Comparison of ENCODE assay signal across 22 cellular contexts in genomic region chr3:18810306-18810661, GRCh38.
A peak's percentile ranks its signal among the peaks of the same experiment; 100 is the strongest.
DNase-seq lines count a peak whose midpoint lies in the region; ATAC-seq and TF ChIP-seq lines count a peak whose summit lies in the region.
"Had no signal": no experiment of that assay in that cellular context is flagged by ENCODE, and none has a peak within 500 bp of the region (broad histone marks: within the 10 kb centered on the region; RNA-seq: fewer than 3 reads in every experiment).

No MANE protein-coding gene starts in this region.

- H3K36me3 ChIP-seq in mammary epithelial cell (ENCODE audit: insufficient read depth, low read length): no peaks in the 10 kb centered on the region

- in situ Hi-C loops in mammary epithelial cell (cut with MboI; ENCODE audit: low sequenced_read_pairs in 2 of 2): no loop called here

- no peaks in the 10 kb centered on the region for H3K9me3 ChIP-seq in mammary epithelial cell (replicated peaks; ENCODE audit: insufficient read depth, low read length)
- H3K9me3 ChIP-seq: A549 had no signal

- no peak overlapping the region for H3K4me3 ChIP-seq in mammary epithelial cell (replicated peaks in 1 of 3; ENCODE audit: insufficient read depth in 1 of 3, low read depth in 2 of 3, low read length in 3 of 3)
- H3K4me3 ChIP-seq: A549 had no signal

- H3K79me2 ChIP-seq in mammary epithelial cell (ENCODE audit: insufficient read depth, low read length): no peaks in the 10 kb centered on the region

- POLR2A ChIA-PET in activated CD8-positive, alpha-beta T cell treated with anti-CD3 and anti-CD28 coated beads for 36 hours (lab: Charles Lee): interaction anchor here (1.4 kb wide), 1 partner anchor 18 kb away, joined by 3 read pairs; no protein-coding TSS in a partner anchor
- POLR2A ChIA-PET in activated CD8-positive, alpha-beta T cell treated with anti-CD3 and anti-CD28 coated beads, Interleukin-2, amount 10 ng/mL, durations not matched to agents 7 days and 5 days (lab: Charles Lee): no interaction called here
- POLR2A ChIA-PET in MCF 10A (lab: Yijun Ruan, JAX): no interaction called here

- H3K4me1 Mint-ChIP-seq in activated CD8-positive, alpha-beta T cell treated with anti-CD3 and anti-CD28 coated beads for 36 hours (ENCODE audit: low read depth): peaks cover 29% of the 10 kb centered on the region
- H3K4me1 Mint-ChIP-seq in activated CD8-positive, alpha-beta T cell treated with anti-CD3 and anti-CD28 coated beads, Interleukin-2, amount 10 ng/mL, durations not matched to agents 7 days and 5 days (ENCODE audit: low read depth): peaks cover 4% of the 10 kb centered on the region
- H3K4me1 Mint-ChIP-seq in MCF 10A (ENCODE audit: insufficient read depth, unreplicated experiment) (peaks cover 49% of the 10 kb centered on the region), progenitor cell of endocrine pancreas (ENCODE audit: low read depth) (no peaks in the 10 kb centered on the region)
- peaks cover 13% of the 10 kb centered on the region for H3K4me1 Mint-ChIP-seq in activated T-helper 2 cell treated with anti-CD3 and anti-CD28 coated beads, Interferon-gamma antibody, Interleukin-2, Interleukin-4, amounts not matched to agents 10 μg/mL and 5 μg/mL and 100 μg/mL, durations not matched to agents 14 hours and 24 hours and 36 hours (ENCODE audit: low read depth)
- H3K4me1 Mint-ChIP-seq: B cell had no signal

- H3K4me1 ChIP-seq in mammary epithelial cell (ENCODE audit: insufficient read depth, low read length): no peaks in the 10 kb centered on the region
- H3K4me1 ChIP-seq: A549 had no signal

- CTCF ChIA-PET in activated CD8-positive, alpha-beta T cell treated with anti-CD3 and anti-CD28 coated beads for 36 hours (lab: Charles Lee): interaction anchor here (1.8 kb wide), 1 partner anchor 13 kb away, joined by 4 read pairs; no protein-coding TSS in a partner anchor
- CTCF ChIA-PET in activated CD8-positive, alpha-beta T cell treated with anti-CD3 and anti-CD28 coated beads, Interleukin-2, amount 10 ng/mL, durations not matched to agents 7 days and 5 days (lab: Charles Lee): no interaction called here
- CTCF ChIA-PET in MCF 10A (lab: Yijun Ruan, JAX): interaction anchor here (0.6 kb wide), 1 partner anchor 8 kb away, joined by 4 read pairs; no protein-coding TSS in a partner anchor
- CTCF ChIA-PET in mammary epithelial cell (lab: Charles Lee; ENCODE audit: low non-redundant PET): no interaction called here

- no peak overlapping the region for H3K9ac ChIP-seq in mammary epithelial cell (ENCODE audit: insufficient read depth, low read length)
- H3K9ac ChIP-seq: KMS-11 had no signal

- H4K20me1 ChIP-seq in mammary epithelial cell (ENCODE audit: insufficient read depth, low read length): no peaks in the 10 kb centered on the region

- no CpG with 5 or more reads among the region's 1 CpG for whole genome bisulfite sequencing in mammary epithelial cell (ENCODE audit: low coverage, missing lambda C conversion rate)

- no peak overlapping the region for H3K4me3 Mint-ChIP-seq in activated CD8-positive, alpha-beta T cell treated with anti-CD3 and anti-CD28 coated beads for 36 hours
- no peak overlapping the region for H3K4me3 Mint-ChIP-seq in activated CD8-positive, alpha-beta T cell treated with anti-CD3 and anti-CD28 coated beads, Interleukin-2, amount 10 ng/mL, durations not matched to agents 7 days and 5 days
- H3K4me3 Mint-ChIP-seq in MCF 10A (ENCODE audit: unreplicated experiment) (no peak overlapping the region), progenitor cell of endocrine pancreas (ENCODE audit: low read depth) (no peak overlapping the region)
- no peak overlapping the region for H3K4me3 Mint-ChIP-seq in activated T-helper 2 cell treated with anti-CD3 and anti-CD28 coated beads, Interferon-gamma antibody, Interleukin-2, Interleukin-4, amounts not matched to agents 10 μg/mL and 5 μg/mL and 100 μg/mL, durations not matched to agents 14 hours and 24 hours and 36 hours (ENCODE audit: low read depth)
- H3K4me3 Mint-ChIP-seq: B cell had no signal

- H3K9me3 Mint-ChIP-seq in activated CD8-positive, alpha-beta T cell treated with anti-CD3 and anti-CD28 coated beads for 36 hours: no peaks in the 10 kb centered on the region
- no peaks in the 10 kb centered on the region for H3K9me3 Mint-ChIP-seq in activated CD8-positive, alpha-beta T cell treated with anti-CD3 and anti-CD28 coated beads, Interleukin-2, amount 10 ng/mL, durations not matched to agents 7 days and 5 days (ENCODE audit: insufficient read depth)
- H3K9me3 Mint-ChIP-seq in MCF 10A (ENCODE audit: unreplicated experiment): no peaks in the 10 kb centered on the region
- H3K9me3 Mint-ChIP-seq in activated T-helper 2 cell treated with anti-CD3 and anti-CD28 coated beads, Interferon-gamma antibody, Interleukin-2, Interleukin-4, amounts not matched to agents 10 μg/mL and 5 μg/mL and 100 μg/mL, durations not matched to agents 14 hours and 24 hours and 36 hours: no peaks in the 10 kb centered on the region
- H3K9me3 Mint-ChIP-seq in progenitor cell of endocrine pancreas (ENCODE audit: low read depth): no peaks in the 10 kb centered on the region

- intact Hi-C loops in activated CD8-positive, alpha-beta T cell treated with anti-CD3 and anti-CD28 coated beads for 36 hours (cut with micrococcal nuclease): no loop called here
- intact Hi-C loops in MCF 10A (cut with micrococcal nuclease): no loop called here
- intact Hi-C loops in mammary epithelial cell (cut with micrococcal nuclease): no loop called here
- intact Hi-C loops in activated T-helper 2 cell treated with anti-CD3 and anti-CD28 coated beads, Interferon-gamma antibody, Interleukin-2, Interleukin-4, amounts not matched to agents 10 μg/mL and 5 μg/mL and 100 μg/mL, durations not matched to agents 14 hours and 24 hours and 36 hours (cut with micrococcal nuclease): no loop called here

- H3K27me3 ChIP-seq in mammary epithelial cell (ENCODE audit: insufficient read depth, low read length): no peaks in the 10 kb centered on the region

- no peaks in the 10 kb centered on the region for H3K27me3 Mint-ChIP-seq in activated CD8-positive, alpha-beta T cell treated with anti-CD3 and anti-CD28 coated beads for 36 hours
- no peaks in the 10 kb centered on the region for H3K27me3 Mint-ChIP-seq in activated CD8-positive, alpha-beta T cell treated with anti-CD3 and anti-CD28 coated beads, Interleukin-2, amount 10 ng/mL, durations not matched to agents 7 days and 5 days (ENCODE audit: low read depth)
- H3K27me3 Mint-ChIP-seq in MCF 10A (ENCODE audit: insufficient read depth, unreplicated experiment) (no peaks in the 10 kb centered on the region), progenitor cell of endocrine pancreas (no peaks in the 10 kb centered on the region)
- H3K27me3 Mint-ChIP-seq in activated T-helper 2 cell treated with anti-CD3 and anti-CD28 coated beads, Interferon-gamma antibody, Interleukin-2, Interleukin-4, amounts not matched to agents 10 μg/mL and 5 μg/mL and 100 μg/mL, durations not matched to agents 14 hours and 24 hours and 36 hours (ENCODE audit: low read depth): no peaks in the 10 kb centered on the region

- no peak overlapping the region for H3K27ac ChIP-seq in mammary epithelial cell (ENCODE audit: insufficient read depth, low read depth, low read length)
- H3K27ac ChIP-seq: A549, KMS-11 had no signal

- no TSS peak for BruUV-seq in MCF 10A (replicated peaks; lab: Mats Ljungman, UMichigan)
- no TSS peak for BruUV-seq in mammary epithelial cell (replicated peaks; lab: Mats Ljungman, UMichigan)

- H3K4me2 ChIP-seq in mammary epithelial cell (ENCODE audit: insufficient read depth, low read depth, low read length): no peak overlapping the region
- H3K4me2 ChIP-seq: A549, KMS-11 had no signal

- no peaks in the 10 kb centered on the region for H3K36me3 Mint-ChIP-seq in activated CD8-positive, alpha-beta T cell treated with anti-CD3 and anti-CD28 coated beads for 36 hours (ENCODE audit: low read depth)
- no peaks in the 10 kb centered on the region for H3K36me3 Mint-ChIP-seq in activated CD8-positive, alpha-beta T cell treated with anti-CD3 and anti-CD28 coated beads, Interleukin-2, amount 10 ng/mL, durations not matched to agents 7 days and 5 days (ENCODE audit: low read depth)
- H3K36me3 Mint-ChIP-seq in MCF 10A (ENCODE audit: insufficient read depth, unreplicated experiment) (no peaks in the 10 kb centered on the region), progenitor cell of endocrine pancreas (ENCODE audit: insufficient read depth) (no peaks in the 10 kb centered on the region)
- H3K36me3 Mint-ChIP-seq in activated T-helper 2 cell treated with anti-CD3 and anti-CD28 coated beads, Interferon-gamma antibody, Interleukin-2, Interleukin-4, amounts not matched to agents 10 μg/mL and 5 μg/mL and 100 μg/mL, durations not matched to agents 14 hours and 24 hours and 36 hours (ENCODE audit: low read depth): no peaks in the 10 kb centered on the region

- no peak for DNase-seq in activated CD8-positive, alpha-beta T cell treated with anti-CD3 and anti-CD28 coated beads for 36 hours
- DNase-seq in activated CD8-positive, alpha-beta T cell treated with anti-CD3 and anti-CD28 coated beads, Interleukin-2, amount 10 ng/mL, durations not matched to agents 7 days and 5 days: no peak
- no peak for DNase-seq in MCF 10A (ENCODE audit: unreplicated experiment)
- DNase-seq in mammary epithelial cell: no peak
- DNase-seq in activated T-helper 2 cell treated with anti-CD3 and anti-CD28 coated beads, Interferon-gamma antibody, Interleukin-2, Interleukin-4, amounts not matched to agents 10 μg/mL and 5 μg/mL and 100 μg/mL, durations not matched to agents 14 hours and 24 hours and 36 hours (ENCODE audit: low spot score): no peak
- no peak for DNase-seq in progenitor cell of endocrine pancreas (ENCODE audit: low spot score, unreplicated experiment)
- DNase-seq in hippocampal formation (lab: John Stamatoyannopoulos, UW): no peak
- no peak for DNase-seq in A172 (ENCODE audit: low spot score)
- DNase-seq: GDM1; IMR-90; NCI-H1105; NCI-H146; NCI-H2029; NCI-H2227 treated with DMSO at 0.1 percent for 48 hours; NCI-H510A treated with DMSO at 0.1 percent for 48 hours; NCI-H774; NK-92 treated with Interleukin-12 subunit alpha and Interleukin-12 subunit beta, amount 100 ng/mL, for 24 hours; SHP77 had no signal

- dilution Hi-C loops in mammary epithelial cell (cut with HindIII; ENCODE audit: low sequenced_read_pairs): no loop called here

- no peak for TF ChIP-seq CTCF in activated CD8-positive, alpha-beta T cell treated with anti-CD3 and anti-CD28 coated beads for 36 hours (IDR thresholded peaks at IDR 0.05)
- TF ChIP-seq CTCF in MCF 10A (IDR thresholded peaks at IDR 0.05; ENCODE audit: unreplicated experiment) (no peak), mammary epithelial cell (conservative IDR thresholded peaks at IDR 0.05 in 1 of 2, IDR thresholded peaks at IDR 0.05 in 1 of 2; ENCODE audit: extremely low read depth in 1 of 2, insufficient read depth in 1 of 2, low read depth in 1 of 2, low read length in 2 of 2) (no peak), progenitor cell of endocrine pancreas (IDR thresholded peaks at IDR 0.05; ENCODE audit: unreplicated experiment) (no peak)

- ATAC-seq in activated CD8-positive, alpha-beta T cell treated with anti-CD3 and anti-CD28 coated beads for 36 hours: peak; percentile 44
- ATAC-seq in activated CD8-positive, alpha-beta T cell treated with anti-CD3 and anti-CD28 coated beads, Interleukin-2, amount 10 ng/mL, durations not matched to agents 7 days and 5 days: no peak
- ATAC-seq: A549, HCT116 had no signal

- peak overlapping the region; percentile 76 for H3K27ac Mint-ChIP-seq in activated CD8-positive, alpha-beta T cell treated with anti-CD3 and anti-CD28 coated beads for 36 hours
- no peak overlapping the region for H3K27ac Mint-ChIP-seq in activated CD8-positive, alpha-beta T cell treated with anti-CD3 and anti-CD28 coated beads, Interleukin-2, amount 10 ng/mL, durations not matched to agents 7 days and 5 days
- H3K27ac Mint-ChIP-seq in MCF 10A (ENCODE audit: low read depth, unreplicated experiment) (peak overlapping the region; percentile 34), progenitor cell of endocrine pancreas (no peak overlapping the region)
- peak overlapping the region; percentile 34 for H3K27ac Mint-ChIP-seq in activated T-helper 2 cell treated with anti-CD3 and anti-CD28 coated beads, Interferon-gamma antibody, Interleukin-2, Interleukin-4, amounts not matched to agents 10 μg/mL and 5 μg/mL and 100 μg/mL, durations not matched to agents 14 hours and 24 hours and 36 hours
- H3K27ac Mint-ChIP-seq: B cell had no signal

- H2AFZ ChIP-seq in mammary epithelial cell (ENCODE audit: low read depth, low read length): no peak overlapping the region

Comparison
In these comparisons a context has a peak if more than half of its experiments do, and no peak if none do; other contexts are left out.
1. H3K27ac Mint-ChIP-seq: peak in activated CD8-positive, alpha-beta T cell treated with anti-CD3 and anti-CD28 coated beads for 36 hours (single experiment), MCF 10A (single experiment) and activated T-helper 2 cell treated with anti-CD3 and anti-CD28 coated beads, Interferon-gamma antibody, Interleukin-2, Interleukin-4, amounts not matched to agents 10 μg/mL and 5 μg/mL and 100 μg/mL, durations not matched to agents 14 hours and 24 hours and 36 hours (single experiment); none in activated CD8-positive, alpha-beta T cell treated with anti-CD3 and anti-CD28 coated beads, Interleukin-2, amount 10 ng/mL, durations not matched to agents 7 days and 5 days (single experiment) and progenitor cell of endocrine pancreas (single experiment).
2. CTCF ChIA-PET loops: an anchor here in activated CD8-positive, alpha-beta T cell treated with anti-CD3 and anti-CD28 coated beads for 36 hours (1.8 kb wide) and MCF 10A (0.6 kb wide); none called in activated CD8-positive, alpha-beta T cell treated with anti-CD3 and anti-CD28 coated beads, Interleukin-2, amount 10 ng/mL, durations not matched to agents 7 days and 5 days and mammary epithelial cell.